24 cellular contexts compared by ENCODE assay signal in genomic region chr10:102405108-102405561, GRCh38. TPM values are rescaled to one million over a fixed set of nuclear protein-coding genes. Genes with fewer than 3 reads are reported as not detected.
DNase-seq lines count a peak whose midpoint lies in the region; ATAC-seq and TF ChIP-seq lines count a peak whose summit lies in the region.
"Had no signal": no experiment of that assay in that cellular context is flagged by ENCODE, and none has a peak within 500 bp of the region (broad histone marks: within the 10 kb centered on the region; RNA-seq: fewer than 3 reads in every experiment).

No MANE protein-coding gene starts in this region.

- WGBS in neuronal stem cell (ENCODE audit: extremely low coverage in 2 of 2, insufficient read length in 2 of 2, insufficient replicate concordance in 1 of 2), 2 donors: no CpG with 5 or more reads among the region's 19 CpGs

- TF ChIP-seq CTCF in natural killer cell (IDR thresholded peaks at IDR 0.05) (no peak), Calu3 (IDR thresholded peaks at IDR 0.05; ENCODE audit: unreplicated experiment) (no peak), osteocyte (IDR thresholded peaks at IDR 0.05) (no peak)

- no peak overlapping the region for H4K8ac ChIP-seq in neuronal stem cell (ENCODE audit: low read depth, low read length)

- intact Hi-C loops in natural killer cell (cut with micrococcal nuclease): no loop called here
- intact Hi-C loops in Calu3 (cut with micrococcal nuclease; ENCODE audit: unreplicated experiment): no loop called here

- H3K27ac ChIP-seq in neuronal stem cell (replicated peaks; ENCODE audit: low read length): no peak overlapping the region
- H3K27ac ChIP-seq: BLaER1, dorsolateral prefrontal cortex, tibial nerve, WERI-Rb-1 had no signal

- no peak overlapping the region for H2AFZ ChIP-seq in neuronal stem cell (ENCODE audit: low read length)

- H3K4me3 Mint-ChIP-seq in natural killer cell: no peak overlapping the region
- no peak overlapping the region for H3K4me3 Mint-ChIP-seq in natural killer cell treated with Interleukin-12 subunit alpha and Interleukin-12 subunit beta and Interleukin-15 and Interleukin-18, amount 100 ng/mL, for 72 hours
- no peak overlapping the region for H3K4me3 Mint-ChIP-seq in activated naive CD8-positive, alpha-beta T cell treated with anti-CD3 and anti-CD28 coated beads for 36 hours
- no peak overlapping the region for H3K4me3 Mint-ChIP-seq in Calu3 (ENCODE audit: low read depth, unreplicated experiment)
- H3K4me3 Mint-ChIP-seq in osteocyte (ENCODE audit: unreplicated experiment): no peak overlapping the region

- no peak overlapping the region for H2BK15ac ChIP-seq in neuronal stem cell (ENCODE audit: low read length)

- no peak overlapping the region for H2BK5ac ChIP-seq in neuronal stem cell (ENCODE audit: low read length)

- peak overlapping the region; percentile 53 for H3K4ac ChIP-seq in neuronal stem cell (ENCODE audit: low read length)

- H3K9me3 ChIP-seq in neuronal stem cell (replicated peaks in 1 of 2; ENCODE audit: control insufficient read depth in 2 of 2, insufficient read depth in 1 of 2, low read depth in 1 of 2, low read length in 2 of 2): peaks cover 0 to 5% of the 10 kb centered on the region in 2 donors
- H3K9me3 ChIP-seq: BLaER1, tibial nerve had no signal

- H3K9me3 Mint-ChIP-seq in natural killer cell: no peaks in the 10 kb centered on the region
- no peaks in the 10 kb centered on the region for H3K9me3 Mint-ChIP-seq in natural killer cell treated with Interleukin-12 subunit alpha and Interleukin-12 subunit beta and Interleukin-15 and Interleukin-18, amount 100 ng/mL, for 72 hours
- no peaks in the 10 kb centered on the region for H3K9me3 Mint-ChIP-seq in activated naive CD8-positive, alpha-beta T cell treated with anti-CD3 and anti-CD28 coated beads for 36 hours
- H3K9me3 Mint-ChIP-seq in Calu3 (ENCODE audit: low read depth, unreplicated experiment): no peaks in the 10 kb centered on the region
- H3K9me3 Mint-ChIP-seq in osteocyte (ENCODE audit: unreplicated experiment): no peaks in the 10 kb centered on the region
- H3K9me3 Mint-ChIP-seq: stimulated activated naive CD8-positive, alpha-beta T cell treated with anti-CD3 and anti-CD28 coated beads, Interleukin-15, amount 100 ng/mL, for 72 hours had no signal

- ATAC-seq in natural killer cell (no peak), GM18907 (IDR thresholded peaks at IDR 0.05; ENCODE audit: unreplicated experiment) (no peak), GM21515 (IDR thresholded peaks at IDR 0.05; ENCODE audit: unreplicated experiment) (no peak)
- no peak for ATAC-seq in natural killer cell treated with Interleukin-12 subunit alpha and Interleukin-12 subunit beta and Interleukin-15 and Interleukin-18, amount 100 ng/mL, for 72 hours

- H3K36me3 ChIP-seq in neuronal stem cell (replicated peaks in 1 of 2; ENCODE audit: control insufficient read depth in 2 of 2, insufficient read depth in 2 of 2, low read length in 2 of 2): peaks cover 0 to 40% of the 10 kb centered on the region in 2 donors

- H4K91ac ChIP-seq in neuronal stem cell (ENCODE audit: low read depth, low read length, poor library complexity): no peak overlapping the region

- no TSS peak for BruUV-seq in Calu3 (replicated peaks; lab: Mats Ljungman, UMichigan)

- no peak overlapping the region for H3K9ac ChIP-seq in neuronal stem cell (ENCODE audit: low read depth, low read length, poor library complexity)
- H3K9ac ChIP-seq: BLaER1 had no signal

- H3K4me1 Mint-ChIP-seq in natural killer cell: peaks cover 8 to 15% of the 10 kb centered on the region in 2 donors
- H3K4me1 Mint-ChIP-seq in natural killer cell treated with Interleukin-12 subunit alpha and Interleukin-12 subunit beta and Interleukin-15 and Interleukin-18, amount 100 ng/mL, for 72 hours (ENCODE audit: low read depth in 2 of 2): peaks cover 20 to 48% of the 10 kb centered on the region in 2 donors
- H3K4me1 Mint-ChIP-seq in activated naive CD8-positive, alpha-beta T cell treated with anti-CD3 and anti-CD28 coated beads for 36 hours: peaks cover 37% of the 10 kb centered on the region
- peaks cover 12% of the 10 kb centered on the region for H3K4me1 Mint-ChIP-seq in Calu3 (ENCODE audit: low read depth, unreplicated experiment)
- peaks cover 14% of the 10 kb centered on the region for H3K4me1 Mint-ChIP-seq in osteocyte (ENCODE audit: unreplicated experiment)

- H3K14ac ChIP-seq in neuronal stem cell (ENCODE audit: low read length): peak overlapping the region; percentile 89

- H3K27me3 ChIP-seq in neuronal stem cell (ENCODE audit: control insufficient read depth in 3 of 3, insufficient read depth in 3 of 3, low read depth in 1 of 3, low read length in 3 of 3): peaks cover 0 to 34% (median 20%) of the 10 kb centered on the region in 3 experiments

- no peaks in the 10 kb centered on the region for H3K79me1 ChIP-seq in neuronal stem cell (ENCODE audit: low read depth, low read length)

- peaks cover 12 to 17% of the 10 kb centered on the region in 2 donors for H3K4me1 ChIP-seq in neuronal stem cell (ENCODE audit: control insufficient read depth in 2 of 2, insufficient read depth in 1 of 2, low read depth in 1 of 2, low read length in 2 of 2)

- no peak overlapping the region for H2BK120ac ChIP-seq in neuronal stem cell (ENCODE audit: low read depth, low read length)

- H3K18ac ChIP-seq in neuronal stem cell (ENCODE audit: low read length): no peak overlapping the region

- CTCF ChIA-PET in Calu3 (lab: Charles Lee): no interaction called here

- no peak overlapping the region for H3K4me2 ChIP-seq in neuronal stem cell (ENCODE audit: insufficient read depth, low read length, poor library complexity, severe bottlenecking)
- H3K4me2 ChIP-seq: BLaER1 had no signal

- peak overlapping the region; percentile 94 for H2AK5ac ChIP-seq in neuronal stem cell (ENCODE audit: low read depth, low read length)

- H3K4me3 ChIP-seq in neuronal stem cell (ENCODE audit: low read length in 2 of 2): no peak overlapping the region
- H3K4me3 ChIP-seq: BLaER1, dorsolateral prefrontal cortex, tibial nerve had no signal

- no peak for DNase-seq in natural killer cell
- no peak for DNase-seq in natural killer cell treated with Interleukin-12 subunit alpha and Interleukin-12 subunit beta and Interleukin-15 and Interleukin-18, amount 100 ng/mL, for 72 hours (ENCODE audit: low spot score)
- DNase-seq in activated naive CD8-positive, alpha-beta T cell treated with anti-CD3 and anti-CD28 coated beads for 36 hours: no peak
- no peak for DNase-seq in neuronal stem cell (ENCODE audit: low spot score)
- DNase-seq in Calu3: no peak
- DNase-seq in osteocyte (ENCODE audit: extremely low spot score, unreplicated experiment): no peak
- DNase-seq: dorsolateral prefrontal cortex, hippocampal formation, IMR-90, mesenchymal stem cell, NCI-H1092, NCI-H1694 treated with DMSO at 0.1 percent for 48 hours, NCI-H2171, NCI-H524, SHP77, WERI-Rb-1 had no signal

- no peak overlapping the region for H2BK12ac ChIP-seq in neuronal stem cell (ENCODE audit: low read length)

- no peaks in the 10 kb centered on the region for H3K36me3 Mint-ChIP-seq in natural killer cell
- peaks cover 5% of the 10 kb centered on the region for H3K36me3 Mint-ChIP-seq in natural killer cell treated with Interleukin-12 subunit alpha and Interleukin-12 subunit beta and Interleukin-15 and Interleukin-18, amount 100 ng/mL, for 72 hours
- peaks cover 13% of the 10 kb centered on the region for H3K36me3 Mint-ChIP-seq in activated naive CD8-positive, alpha-beta T cell treated with anti-CD3 and anti-CD28 coated beads for 36 hours
- peaks cover 13% of the 10 kb centered on the region for H3K36me3 Mint-ChIP-seq in Calu3 (ENCODE audit: insufficient read depth, unreplicated experiment)
- H3K36me3 Mint-ChIP-seq in osteocyte (ENCODE audit: unreplicated experiment): peaks cover 6% of the 10 kb centered on the region

- peak overlapping the region; percentile 35 to 69 for H3K27ac Mint-ChIP-seq in natural killer cell
- H3K27ac Mint-ChIP-seq in natural killer cell treated with Interleukin-12 subunit alpha and Interleukin-12 subunit beta and Interleukin-15 and Interleukin-18, amount 100 ng/mL, for 72 hours: peak overlapping the region in 1 of 2 donors; percentile 41
- H3K27ac Mint-ChIP-seq in activated naive CD8-positive, alpha-beta T cell treated with anti-CD3 and anti-CD28 coated beads for 36 hours: peak overlapping the region; percentile 61
- no peak overlapping the region for H3K27ac Mint-ChIP-seq in Calu3 (ENCODE audit: unreplicated experiment)
- no peak overlapping the region for H3K27ac Mint-ChIP-seq in osteocyte (ENCODE audit: unreplicated experiment)

- peak overlapping the region; percentile 73 for H3K23ac ChIP-seq in neuronal stem cell (ENCODE audit: low read depth, low read length, poor library complexity)

- H3K27me3 Mint-ChIP-seq in natural killer cell (ENCODE audit: low read depth in 2 of 2): peaks cover 19 to 20% of the 10 kb centered on the region in 2 donors
- peaks cover 11 to 16% of the 10 kb centered on the region in 2 donors for H3K27me3 Mint-ChIP-seq in natural killer cell treated with Interleukin-12 subunit alpha and Interleukin-12 subunit beta and Interleukin-15 and Interleukin-18, amount 100 ng/mL, for 72 hours
- peaks cover 3% of the 10 kb centered on the region for H3K27me3 Mint-ChIP-seq in activated naive CD8-positive, alpha-beta T cell treated with anti-CD3 and anti-CD28 coated beads for 36 hours
- peaks cover 31% of the 10 kb centered on the region for H3K27me3 Mint-ChIP-seq in Calu3 (ENCODE audit: unreplicated experiment)
- H3K27me3 Mint-ChIP-seq in osteocyte (ENCODE audit: unreplicated experiment): peaks cover 18% of the 10 kb centered on the region
- H3K27me3 Mint-ChIP-seq: stimulated activated naive CD8-positive, alpha-beta T cell treated with anti-CD3 and anti-CD28 coated beads, Interleukin-15, amount 100 ng/mL, for 72 hours had no signal

RNA-seq across cellular contexts. Expression of gene NFKB2, which starts 9.6 kb away (rescaled TPM):
- total RNA-seq in natural killer cell (100 to 1,000 TPM; 201 to 264 (median 246) TPM), Calu3 (2022) (64.7 and 72.9 TPM in 2 replicates), osteocyte (32.5 and 38.6 TPM in 2 replicates)
- 100 to 1,000 TPM; 370 to 522 TPM for total RNA-seq in natural killer cell treated with Interleukin-12 subunit alpha and Interleukin-12 subunit beta and Interleukin-15 and Interleukin-18, amount 100 ng/mL, for 72 hours
- total RNA-seq in activated naive CD8-positive, alpha-beta T cell treated with anti-CD3 and anti-CD28 coated beads for 36 hours: 100 to 1,000 TPM; 247 to 263 TPM
- polyA plus RNA-seq in neuronal stem cell (2013, experiment 1 of 2): 7.6 TPM
- 8.2 TPM for polyA plus RNA-seq in neuronal stem cell (2013, experiment 2 of 2)

RNA-seq across cellular contexts. Expression of gene PSD, which starts 13.4 kb away (rescaled TPM):
- total RNA-seq in natural killer cell: 1 to 10 TPM; 1.9 to 2.4 (median 2.1) TPM
- 1 to 10 TPM; 2.3 to 7.6 TPM for total RNA-seq in natural killer cell treated with Interleukin-12 subunit alpha and Interleukin-12 subunit beta and Interleukin-15 and Interleukin-18, amount 100 ng/mL, for 72 hours
- 1 to 10 TPM; 5.2 to 7.6 TPM for total RNA-seq in activated naive CD8-positive, alpha-beta T cell treated with anti-CD3 and anti-CD28 coated beads for 36 hours
- polyA plus RNA-seq in neuronal stem cell (2013, experiment 1 of 2): 2.4 TPM
- polyA plus RNA-seq in neuronal stem cell (2013, experiment 2 of 2): 1.9 TPM
- total RNA-seq in Calu3 (2022): 0.34 and 0.35 TPM in 2 replicates
- total RNA-seq in osteocyte: 0.99 and 1.8 TPM in 2 replicates

RNA-seq across cellular contexts. Expression of gene FBXL15, which starts 15.5 kb away (rescaled TPM):
- total RNA-seq in natural killer cell (10 to 100 TPM; 15.2 to 17.4 (median 15.5) TPM), Calu3 (2022) (5.5 and 6.4 TPM in 2 replicates), osteocyte (9.8 and 10.5 TPM in 2 replicates)
- total RNA-seq in natural killer cell treated with Interleukin-12 subunit alpha and Interleukin-12 subunit beta and Interleukin-15 and Interleukin-18, amount 100 ng/mL, for 72 hours: 10 to 100 TPM; 22.0 to 23.7 TPM
- 10 to 100 TPM; 11.7 to 13.0 TPM for total RNA-seq in activated naive CD8-positive, alpha-beta T cell treated with anti-CD3 and anti-CD28 coated beads for 36 hours
- polyA plus RNA-seq in neuronal stem cell (2013, experiment 1 of 2): 4.7 TPM
- 4.8 TPM for polyA plus RNA-seq in neuronal stem cell (2013, experiment 2 of 2)

RNA-seq across cellular contexts. Expression of gene CUEDC2, which starts 27.2 kb away (rescaled TPM):
- total RNA-seq in natural killer cell (10 to 100 TPM; 35.0 to 43.0 (median 37.7) TPM), Calu3 (2022) (38.1 and 43.8 TPM in 2 replicates), osteocyte (81.3 and 82.1 TPM in 2 replicates)
- total RNA-seq in natural killer cell treated with Interleukin-12 subunit alpha and Interleukin-12 subunit beta and Interleukin-15 and Interleukin-18, amount 100 ng/mL, for 72 hours: 10 to 100 TPM; 39.8 to 58.5 TPM
- total RNA-seq in activated naive CD8-positive, alpha-beta T cell treated with anti-CD3 and anti-CD28 coated beads for 36 hours: 10 to 100 TPM; 66.3 to 73.8 TPM
- polyA plus RNA-seq in neuronal stem cell (2013, experiment 1 of 2): 114 TPM
- polyA plus RNA-seq in neuronal stem cell (2013, experiment 2 of 2): 113 TPM

RNA-seq across cellular contexts. Expression of gene C10orf95, which starts 46.2 kb away (rescaled TPM):
- total RNA-seq in natural killer cell: under 1 TPM; 0.25 to 0.41 (median 0.35) TPM
- under 1 TPM in 1 of 2 donors, not detected in 1; 0.98 TPM for total RNA-seq in natural killer cell treated with Interleukin-12 subunit alpha and Interleukin-12 subunit beta and Interleukin-15 and Interleukin-18, amount 100 ng/mL, for 72 hours
- under 1 TPM; 0.49 to 0.62 TPM for total RNA-seq in activated naive CD8-positive, alpha-beta T cell treated with anti-CD3 and anti-CD28 coated beads for 36 hours
- polyA plus RNA-seq in neuronal stem cell (2013, experiment 1 of 2): 0.10 TPM
- 0.18 TPM for polyA plus RNA-seq in neuronal stem cell (2013, experiment 2 of 2)
- total RNA-seq in Calu3 (2022): 0.57 and 0.59 TPM in 2 replicates
- total RNA-seq in osteocyte: not detected in 2 replicates
- total RNA-seq: IMR-90, myocyte, skeletal muscle tissue had no signal
- polyA plus RNA-seq: fibroblast of lung, IMR-90 had no signal

Comparison
In these comparisons a context has a peak if more than half of its experiments do, and no peak if none do; other contexts are left out.
1. H3K27ac Mint-ChIP-seq: peak in natural killer cell (2 of 2) and activated naive CD8-positive, alpha-beta T cell treated with anti-CD3 and anti-CD28 coated beads for 36 hours (single experiment); none in Calu3 (single experiment) and osteocyte (single experiment).